14 cellular contexts compared by ENCODE assay signal in genomic region chr2:42054657-42055430, GRCh38. TPM values are rescaled to one million over a fixed set of nuclear protein-coding genes. Genes with fewer than 3 reads are reported as not detected.
A peak's percentile ranks its signal among the peaks of the same experiment; 100 is the strongest.
DNase-seq lines count a peak whose midpoint lies in the region; ATAC-seq and TF ChIP-seq lines count a peak whose summit lies in the region.
"Had no signal": no experiment of that assay in that cellular context is flagged by ENCODE, and none has a peak within 500 bp of the region (broad histone marks: within the 10 kb centered on the region; RNA-seq: fewer than 3 reads in every experiment).

No MANE protein-coding gene starts in this region.

- no peak overlapping the region for H3K4me2 ChIP-seq in PC-3 (ENCODE audit: low read length)

- H3K9me3 ChIP-seq in PC-3 (ENCODE audit: low read length), result no peaks in the 10 kb centered on the region
- H3K9me3 ChIP-seq in right cardiac atrium (ENCODE audit: control insufficient read depth, low read length), result no peaks in the 10 kb centered on the region
- no peaks in the 10 kb centered on the region for H3K9me3 ChIP-seq in psoas muscle
- H3K9me3 ChIP-seq: MG63, SJSA1 had no signal

- TF ChIP-seq CTCF in PC-3 (conservative IDR thresholded peaks at IDR 0.05; ENCODE audit: low read depth, low read length), result peak; percentile 62
- TF ChIP-seq CTCF in psoas muscle (IDR thresholded peaks at IDR 0.05), result peak; percentile 16

- no peak overlapping the region for H3K4me3 Mint-ChIP-seq in activated T-cell treated with anti-CD3 and anti-CD28 coated beads, Interleukin-2, amount 50 U/mL, for 72 hours
- H3K4me3 Mint-ChIP-seq: CD14-positive monocyte had no signal

- peaks cover 23% of the 10 kb centered on the region for H3K27me3 Mint-ChIP-seq in activated T-cell treated with anti-CD3 and anti-CD28 coated beads, Interleukin-2, amount 50 U/mL, for 72 hours (ENCODE audit: low read depth)

- BruUV-seq in PC-3 (replicated peaks; lab: Mats Ljungman, UMichigan), result no TSS peak

- H3K36me3 ChIP-seq in PC-3 (ENCODE audit: low read depth, low read length) (no peaks in the 10 kb centered on the region), psoas muscle (ENCODE audit: insufficient read depth in 1 of 2, low read depth in 1 of 2) (peaks cover 0 to 50% of the 10 kb centered on the region in 2 donors)

- CTCF ChIA-PET in PC-3 (lab: Charles Lee), result interaction anchor here (1.5 kb wide), 1 partner anchor 88 kb away, joined by 4 read pairs; no protein-coding TSS in a partner anchor

- peaks cover 20% of the 10 kb centered on the region for H3K4me1 ChIP-seq in PC-3 (ENCODE audit: insufficient read depth, low read length)
- peaks cover 31% of the 10 kb centered on the region for H3K4me1 ChIP-seq in right cardiac atrium (ENCODE audit: control insufficient read depth, insufficient read depth, low read length)
- peaks cover 90% of the 10 kb centered on the region for H3K4me1 ChIP-seq in psoas muscle

- DNase-seq in COLO668 (lab: John Stamatoyannopoulos, UW; ENCODE audit: unreplicated experiment), result peak; percentile 61
- DNase-seq in PC-3, result peak; percentile 57
- peak; percentile 28 to 61 (median 51) for DNase-seq in right cardiac atrium
- peak in 1 of 2 donors; percentile 26 for DNase-seq in psoas muscle
- DNase-seq in NCI-H526 treated with DMSO at 0.1 percent for 48 hours (lab: John Stamatoyannopoulos, UW), result no peak
- no peak for DNase-seq in SHP77 (lab: John Stamatoyannopoulos, UW)
- DNase-seq in activated T-cell treated with anti-CD3 and anti-CD28 coated beads, Interleukin-2, amount 50 U/mL, for 72 hours, result no peak
- no peak for DNase-seq in activated naive CD4-positive, alpha-beta T cell treated with Interleukin-2 at 50 U/mL for 16 hours
- DNase-seq: activated CD4-positive, CD25-positive, alpha-beta regulatory T cell treated with anti-CD3 and anti-CD28 coated beads, Interleukin-2, amount 50 U/mL, for 72 hours; activated gamma-delta T cell; MG63; NCI-H446 had no signal

- H3K27me3 ChIP-seq in PC-3 (ENCODE audit: low read length), result peaks cover 2% of the 10 kb centered on the region; the same call in 1 of the 2 replicates
- no peaks in the 10 kb centered on the region for H3K27me3 ChIP-seq in right cardiac atrium (ENCODE audit: control insufficient read depth, insufficient read depth)
- no peaks in the 10 kb centered on the region for H3K27me3 ChIP-seq in psoas muscle (ENCODE audit: insufficient read depth in 3 of 3, low read length in 2 of 3)
- H3K27me3 ChIP-seq: MG63, SJSA1 had no signal

- H3K4me1 Mint-ChIP-seq in activated T-cell treated with anti-CD3 and anti-CD28 coated beads, Interleukin-2, amount 50 U/mL, for 72 hours (ENCODE audit: low read depth), result no peaks in the 10 kb centered on the region

- intact Hi-C loops in PC-3 (cut with micrococcal nuclease) (no loop called here), right cardiac atrium (cut with DNase I) (loop anchor here in 3 of 4 donors (5.0 to 10.0 kb wide), 3 partner anchors 110 to 128 kb away; no protein-coding TSS in a partner anchor), psoas muscle (cut with DNase I) (loop anchor here (2.0 to 5.0 kb wide), 2 partner anchors 14 to 128 kb away; no protein-coding TSS in a partner anchor)

- no peak overlapping the region for H3K27ac Mint-ChIP-seq in activated T-cell treated with anti-CD3 and anti-CD28 coated beads, Interleukin-2, amount 50 U/mL, for 72 hours
- H3K27ac Mint-ChIP-seq: CD14-positive monocyte had no signal

- H3K9me3 Mint-ChIP-seq in activated T-cell treated with anti-CD3 and anti-CD28 coated beads, Interleukin-2, amount 50 U/mL, for 72 hours, result no peaks in the 10 kb centered on the region
- H3K9me3 Mint-ChIP-seq: CD14-positive monocyte had no signal

- no peaks in the 10 kb centered on the region for H3F3A ChIP-seq in PC-3 (ENCODE audit: low read length, unreplicated experiment)

- no peaks in the 10 kb centered on the region for H3K36me3 Mint-ChIP-seq in activated T-cell treated with anti-CD3 and anti-CD28 coated beads, Interleukin-2, amount 50 U/mL, for 72 hours (ENCODE audit: insufficient read depth in 2 of 2)
- H3K36me3 Mint-ChIP-seq: CD14-positive monocyte had no signal

- H3K9me2 ChIP-seq in PC-3 (replicated peaks; ENCODE audit: low read length), result no peaks in the 10 kb centered on the region

- no peaks in the 10 kb centered on the region for H3K79me2 ChIP-seq in PC-3 (ENCODE audit: low read length)

- no peak overlapping the region for H3K4me3 ChIP-seq in PC-3 (ENCODE audit: low read length)
- H3K4me3 ChIP-seq in right cardiac atrium (ENCODE audit: low read length), result no peak overlapping the region
- peak overlapping the region; percentile 95 for H3K4me3 ChIP-seq in psoas muscle
- H3K4me3 ChIP-seq: MG63, SJSA1 had no signal

- POLR2A ChIA-PET in PC-3 (lab: Charles Lee; ENCODE audit: unreplicated experiment), result no interaction called here

- ATAC-seq in PC-3 (0 out of 2 replicates have a peak, but pooled peaks have one; percentile 12), right cardiac atrium (no peak), psoas muscle (peak; percentile 4 to 25 (median 9))
- no peak for ATAC-seq in activated T-cell treated with anti-CD3 and anti-CD28 coated beads, Interleukin-2, amount 50 U/mL, for 72 hours (replicated peaks in 1 of 2)

- H3K27ac ChIP-seq in PC-3 (ENCODE audit: low read length), result no peak overlapping the region
- peak overlapping the region; percentile 78 for H3K27ac ChIP-seq in right cardiac atrium (ENCODE audit: low read length)
- H3K27ac ChIP-seq in psoas muscle, result peak overlapping the region; percentile 94
- H3K27ac ChIP-seq: SJSA1 had no signal

- 72% methylated on average over 20 of the region's 20 CpGs for WGBS in right cardiac atrium
- WGBS in psoas muscle, 3 donors, result 62 to 66% (median 62%) methylated on average over 20 of the region's 20 CpGs

- H3K9ac ChIP-seq in PC-3 (ENCODE audit: low read length), result no peak overlapping the region

- H4K20me1 ChIP-seq in PC-3 (ENCODE audit: low read length), result no peaks in the 10 kb centered on the region

- H2AFZ ChIP-seq in PC-3 (ENCODE audit: low read length), result no peak overlapping the region

RNA-seq across cellular contexts. Expression of gene PKDCC, which starts 7.0 kb away (rescaled TPM):
- 1.9 and 2.1 TPM in 2 replicates for total RNA-seq in PC-3 (2014; rRNA removed)
- total RNA-seq in right cardiac atrium, result 100 to 1,000 TPM in 3 of 4 donors, 10 to 100 TPM in 1; 92.2 to 189 (median 131) TPM
- 145 TPM for polyA plus RNA-seq in right cardiac atrium
- total RNA-seq in psoas muscle, result 100 to 1,000 TPM in 2 of 4 donors, 10 to 100 TPM in 2; 45.6 to 159 (median 111) TPM
- 100 to 1,000 TPM in 2 of 3 donors, 10 to 100 TPM in 1; 76.1 to 209 (median 186) TPM for polyA plus RNA-seq in psoas muscle
- total RNA-seq in activated T-cell treated with anti-CD3 and anti-CD28 coated beads, Interleukin-2, amount 50 U/mL, for 72 hours, result not detected
- polyA plus RNA-seq: CD14-positive monocyte had no signal

Comparison
In these comparisons a context has a peak if more than half of its experiments do, and no peak if none do; other contexts are left out.
1. DNase-seq: peak in COLO668 (single experiment), PC-3 (single experiment) and right cardiac atrium (3 of 3); none in NCI-H526 treated with DMSO at 0.1 percent for 48 hours (single experiment), SHP77 (0 of 2), activated T-cell treated with anti-CD3 and anti-CD28 coated beads, Interleukin-2, amount 50 U/mL, for 72 hours (0 of 2) and activated naive CD4-positive, alpha-beta T cell treated with Interleukin-2 at 50 U/mL for 16 hours (single experiment).
2. ATAC-seq: peak in PC-3 (single experiment) and psoas muscle (4 of 4); none in right cardiac atrium (0 of 2) and activated T-cell treated with anti-CD3 and anti-CD28 coated beads, Interleukin-2, amount 50 U/mL, for 72 hours (0 of 2).
3. RNA of gene PKDCC, which starts 7.0 kb away (total RNA-seq): 45.6 to 159 TPM in psoas muscle and 92.2 to 189 TPM in right cardiac atrium; 1.9 to 2.1 TPM in PC-3 and not detected in activated T-cell treated with anti-CD3 and anti-CD28 coated beads, Interleukin-2, amount 50 U/mL, for 72 hours; every median in the first group is over 10 times any median in the second.